Comparison of ENCODE assay signal across 29 cellular contexts in genomic region chr1:37120279-37120678, GRCh38.
"Had no signal": no experiment of that assay in that cellular context is flagged by ENCODE, and none has a peak within 500 bp of the region (broad histone marks: within the 10 kb centered on the region; RNA-seq: fewer than 3 reads in every experiment).

No MANE protein-coding gene starts in this region.

- H2AFZ ChIP-seq: neural progenitor cell, parathyroid adenoma had no signal

- H3K4me3 ChIP-seq: neural progenitor cell, ovary, psoas muscle, right lobe of liver, sigmoid colon, suprapubic skin, testis, tibial artery, transverse colon, vagina had no signal

- ATAC-seq: psoas muscle; right cardiac atrium; right lobe of liver; stimulated activated memory B cell treated with anti-CD40 and anti-IgM and Interleukin-4, amounts not matched to agents 10 μg/mL and 1 μg/mL and 100 μg/mL, for 72 hours; stimulated activated naive CD8-positive, alpha-beta T cell treated with anti-CD3 and anti-CD28 coated beads, Interleukin-15, amount 100 ng/mL, for 72 hours; stimulated activated naive CD8-positive, alpha-beta T cell treated with anti-CD3 and anti-CD28 coated beads, Interleukin-15, Interleukin-2, amounts not matched to agents 100 U/mL and 50 U/mL, for 24 hours had no signal

- H3K9me3 ChIP-seq: ovary, psoas muscle, right lobe of liver, suprapubic skin, testis, transverse colon, vagina had no signal

- H3K9me3 Mint-ChIP-seq: natural killer cell; neural progenitor cell; stimulated activated naive CD8-positive, alpha-beta T cell treated with anti-CD3 and anti-CD28 coated beads, Interleukin-15, amount 100 ng/mL, for 72 hours; type B pancreatic cell had no signal

- H3K36me3 Mint-ChIP-seq: natural killer cell; neural progenitor cell; stimulated activated memory B cell treated with anti-CD40 and anti-IgM and Interleukin-4, amounts not matched to agents 10 μg/mL and 1 μg/mL and 100 μg/mL, for 72 hours; type B pancreatic cell had no signal

- H3K4me2 ChIP-seq: neural progenitor cell had no signal

- H3K27me3 ChIP-seq: neural progenitor cell, ovary, right lobe of liver, sigmoid colon, suprapubic skin, testis, transverse colon, vagina had no signal

- H3K9ac ChIP-seq: neural progenitor cell, parathyroid adenoma had no signal

- H3K4me1 ChIP-seq: parathyroid adenoma, psoas muscle, right lobe of liver, suprapubic skin, testis, tibial artery, transverse colon, vagina had no signal

- H3K4me1 Mint-ChIP-seq: natural killer cell; nephron; stimulated activated memory B cell treated with anti-CD40 and anti-IgM and Interleukin-4, amounts not matched to agents 10 μg/mL and 1 μg/mL and 100 μg/mL, for 72 hours; stimulated activated naive CD8-positive, alpha-beta T cell treated with anti-CD3 and anti-CD28 coated beads, Interleukin-15, amount 100 ng/mL, for 72 hours had no signal

- H3K27ac Mint-ChIP-seq: natural killer cell; nephron; neural progenitor cell; progenitor cell of endocrine pancreas; stimulated activated memory B cell treated with anti-CD40 and anti-IgM and Interleukin-4, amounts not matched to agents 10 μg/mL and 1 μg/mL and 100 μg/mL, for 72 hours; stimulated activated naive CD8-positive, alpha-beta T cell treated with anti-CD3 and anti-CD28 coated beads, Interleukin-15, amount 100 ng/mL, for 72 hours; type B pancreatic cell had no signal

- H3K79me2 ChIP-seq: parathyroid adenoma had no signal

- DNase-seq: natural killer cell; occipital lobe; ovary; posterior cingulate gyrus; psoas muscle; right cardiac atrium; right lobe of liver; sigmoid colon; small intestine; stimulated activated CD4-positive, alpha-beta T cell treated with anti-CD3 and anti-CD28 coated beads, Interleukin-12 subunit alpha, Interleukin-12 subunit beta, amount 100 ng/mL, for 4 hours; stimulated activated CD4-positive, alpha-beta T cell treated with anti-CD3 and anti-CD28 coated beads, Interleukin-1b, Interleukin-23, amount 100 ng/mL, for 48 hours; stimulated activated CD4-positive, alpha-beta T cell treated with anti-CD3 and anti-CD28 coated beads, Interleukin-4, amount 100 ng/mL, for 1 hour; stimulated activated CD4-positive, alpha-beta T cell treated with anti-CD3 and anti-CD28 coated beads, Interleukin-4, amount 100 ng/mL, for 4 hours; stimulated activated CD8-positive, alpha-beta memory T cell treated with anti-CD3 and anti-CD28 coated beads, Interleukin-4, amount 100 ng/mL, for 48 hours; stimulated activated naive CD4-positive, alpha-beta T cell; stimulated activated naive CD8-positive, alpha-beta T cell treated with anti-CD3 and anti-CD28 coated beads, Interleukin-15, amount 100 ng/mL, for 72 hours; stimulated activated naive CD8-positive, alpha-beta T cell treated with anti-CD3 and anti-CD28 coated beads, Interleukin-15, Interleukin-2, amounts not matched to agents 100 U/mL and 50 U/mL, for 24 hours; substantia nigra; testis; tibial artery; transverse colon had no signal

- H3K27ac ChIP-seq: neural progenitor cell, ovary, parathyroid adenoma, psoas muscle, right lobe of liver, sigmoid colon, suprapubic skin, testis, tibial artery, transverse colon, vagina had no signal

- H3K4me3 Mint-ChIP-seq: natural killer cell; nephron; neural progenitor cell; stimulated activated memory B cell treated with anti-CD40 and anti-IgM and Interleukin-4, amounts not matched to agents 10 μg/mL and 1 μg/mL and 100 μg/mL, for 72 hours; stimulated activated naive CD8-positive, alpha-beta T cell treated with anti-CD3 and anti-CD28 coated beads, Interleukin-15, amount 100 ng/mL, for 72 hours; type B pancreatic cell had no signal

- H3K36me3 ChIP-seq: neural progenitor cell, ovary, right lobe of liver, sigmoid colon, suprapubic skin, tibial artery, transverse colon, vagina had no signal
